ENCODE assay signal across 33 cellular contexts in the genomic region with DNA sequence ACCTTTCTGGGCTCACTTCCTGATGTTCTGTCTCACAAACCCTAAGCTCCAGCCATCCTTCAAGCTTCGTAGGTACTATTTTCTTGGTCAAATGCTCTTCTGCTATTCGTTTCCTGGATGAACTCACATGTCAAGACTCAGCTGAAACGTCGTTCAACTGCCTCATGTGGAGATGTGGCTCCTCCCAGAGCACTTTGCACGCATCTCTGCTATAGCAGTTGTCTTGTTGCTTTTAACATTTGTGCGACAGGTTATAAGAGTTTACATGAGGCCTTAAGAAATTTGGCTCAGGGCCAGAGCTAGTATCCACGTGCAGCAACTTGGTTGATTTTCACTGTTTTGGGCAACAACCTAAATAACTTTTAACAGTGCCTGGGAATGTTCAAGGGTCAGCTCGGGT. TPM values are rescaled to one million over a fixed set of nuclear protein-coding genes. Genes with fewer than 3 reads are reported as not detected.
"Had no signal": no experiment of that assay in that cellular context is flagged by ENCODE, and none has a peak within 500 bp of the region (broad histone marks: within the 10 kb centered on the region; RNA-seq: fewer than 3 reads in every experiment).

No MANE protein-coding gene starts in this region.

- H3K36me3 ChIP-seq: cardiac muscle cell, heart right ventricle, lower lobe of right lung, neural progenitor cell, sigmoid colon, stomach, suprapubic skin, tibial nerve, WERI-Rb-1 had no signal

- DNase-seq: activated CD4-positive, alpha-beta T cell treated with anti-CD3 and anti-CD28 coated beads, Interleukin-2, amount 10 ng/mL, durations not matched to agents 7 days and 5 days; activated CD4-positive, CD25-positive, alpha-beta regulatory T cell treated with anti-CD3 and anti-CD28 coated beads, Interleukin-2, amount 50 U/mL, for 72 hours; activated CD8-positive, alpha-beta T cell treated with anti-CD3 and anti-CD28 coated beads, Interleukin-2, amount 10 ng/mL, durations not matched to agents 7 days and 5 days; activated gamma-delta T cell; activated naive CD4-positive, alpha-beta T cell treated with anti-CD3 and anti-CD28 coated beads, Interleukin-2, amount 50 U/mL, for 16 hours; activated naive CD8-positive, alpha-beta T cell treated with anti-CD3 and anti-CD28 coated beads, Interleukin-2, amount 50 U/mL, for 24 hours; cortex of kidney; heart right ventricle; kidney; lower lobe of right lung; naive B cell; sigmoid colon; stimulated activated CD4-positive, alpha-beta T cell treated with anti-CD3 and anti-CD28 coated beads, Interleukin-15, amount 100 ng/mL, for 24 hours; stomach; WERI-Rb-1 had no signal

- H3K9ac ChIP-seq: neural progenitor cell had no signal

- H3K9me3 ChIP-seq: lower lobe of right lung, sigmoid colon, stomach, suprapubic skin, tibial nerve had no signal

- H3K4me1 ChIP-seq: heart right ventricle, lower lobe of right lung, neural progenitor cell, sigmoid colon, stomach, tibial nerve had no signal

- H3K27ac ChIP-seq: cardiac muscle cell, heart right ventricle, lower lobe of right lung, neural progenitor cell, sigmoid colon, stomach, suprapubic skin, tibial nerve, WERI-Rb-1 had no signal

- ATAC-seq: activated CD8-positive, alpha-beta T cell treated with anti-CD3 and anti-CD28 coated beads, Interleukin-2, amount 10 ng/mL, durations not matched to agents 7 days and 5 days; activated naive CD8-positive, alpha-beta T cell treated with anti-CD3 and anti-CD28 coated beads, Interleukin-2, amount 50 U/mL, for 24 hours; heart right ventricle; left lobe of liver; lower lobe of right lung; stimulated activated memory B cell treated with anti-CD40 and anti-IgM and Interleukin-4, amounts not matched to agents 10 μg/mL and 1 μg/mL and 100 μg/mL, for 72 hours had no signal

- FAIRE-seq: kidney, TTC549, urothelium cell line had no signal

- H3K4me3 ChIP-seq: cardiac muscle cell, heart right ventricle, lower lobe of right lung, neural progenitor cell, sigmoid colon, smooth muscle cell, stomach, suprapubic skin, tibial nerve had no signal

- H2AFZ ChIP-seq: neural progenitor cell had no signal

- H3K27me3 ChIP-seq: neural progenitor cell, sigmoid colon, suprapubic skin, tibial nerve had no signal

- H3K4me2 ChIP-seq: neural progenitor cell, smooth muscle cell had no signal

RNA-seq across cellular contexts. Expression of gene KRT40, which starts 2.8 kb away (rescaled TPM):
- total RNA-seq: activated CD4-positive, alpha-beta T cell treated with anti-CD3 and anti-CD28 coated beads, Interleukin-2, amount 10 ng/mL, durations not matched to agents 7 days and 5 days; activated CD8-positive, alpha-beta T cell treated with anti-CD3 and anti-CD28 coated beads, Interleukin-2, amount 10 ng/mL, durations not matched to agents 7 days and 5 days; activated T-helper 1 cell treated with anti-CD3 and anti-CD28 coated beads, Interleukin-12 subunit alpha, Interleukin-12 subunit beta, Interleukin-2, Interleukin-4 antibody, amounts not matched to agents 30 ng/mL and 10 ng/mL and 1 ng/mL, durations not matched to agents 14 hours and 24 hours and 36 hours; cardiac muscle cell; cerebellum; epithelial cell of proximal tubule; fibroblast of lung; heart right ventricle; kidney; left lobe of liver; mesenteric fat pad; mucosa of gallbladder; posterior vena cava; renal cortical epithelial cell; sigmoid colon; smooth muscle cell; stomach; tibial nerve had no signal
- polyA plus RNA-seq: cardiac muscle cell, heart right ventricle, smooth muscle cell had no signal

RNA-seq across cellular contexts. Expression of gene KRTAP3-3, which starts 7.0 kb away (rescaled TPM):
- total RNA-seq: activated CD4-positive, alpha-beta T cell treated with anti-CD3 and anti-CD28 coated beads, Interleukin-2, amount 10 ng/mL, durations not matched to agents 7 days and 5 days; activated CD8-positive, alpha-beta T cell treated with anti-CD3 and anti-CD28 coated beads, Interleukin-2, amount 10 ng/mL, durations not matched to agents 7 days and 5 days; activated T-helper 1 cell treated with anti-CD3 and anti-CD28 coated beads, Interleukin-12 subunit alpha, Interleukin-12 subunit beta, Interleukin-2, Interleukin-4 antibody, amounts not matched to agents 30 ng/mL and 10 ng/mL and 1 ng/mL, durations not matched to agents 14 hours and 24 hours and 36 hours; cardiac muscle cell; cerebellum; epithelial cell of proximal tubule; fibroblast of lung; heart right ventricle; kidney; left lobe of liver; lower lobe of right lung; mesenteric fat pad; mucosa of gallbladder; osteoblast; posterior vena cava; renal cortical epithelial cell; sigmoid colon; smooth muscle cell; stomach; tibial nerve had no signal
- polyA plus RNA-seq: cardiac muscle cell, fibroblast of lung, heart right ventricle, sigmoid colon, smooth muscle cell, stomach had no signal

RNA-seq across cellular contexts. Expression of gene KRTAP3-2, which starts 12.8 kb away (rescaled TPM):
- total RNA-seq: activated CD4-positive, alpha-beta T cell treated with anti-CD3 and anti-CD28 coated beads, Interleukin-2, amount 10 ng/mL, durations not matched to agents 7 days and 5 days; activated CD8-positive, alpha-beta T cell treated with anti-CD3 and anti-CD28 coated beads, Interleukin-2, amount 10 ng/mL, durations not matched to agents 7 days and 5 days; activated T-helper 1 cell treated with anti-CD3 and anti-CD28 coated beads, Interleukin-12 subunit alpha, Interleukin-12 subunit beta, Interleukin-2, Interleukin-4 antibody, amounts not matched to agents 30 ng/mL and 10 ng/mL and 1 ng/mL, durations not matched to agents 14 hours and 24 hours and 36 hours; cardiac muscle cell; cerebellum; epithelial cell of proximal tubule; fibroblast of lung; heart right ventricle; kidney; left lobe of liver; lower lobe of right lung; mesenteric fat pad; mucosa of gallbladder; osteoblast; posterior vena cava; renal cortical epithelial cell; sigmoid colon; smooth muscle cell; stomach; tibial nerve had no signal
- polyA plus RNA-seq: cardiac muscle cell, fibroblast of lung, heart right ventricle, sigmoid colon, smooth muscle cell, stomach had no signal

RNA-seq across cellular contexts. Expression of gene KRT39, which starts 20.2 kb away (rescaled TPM):
- total RNA-seq: activated CD4-positive, alpha-beta T cell treated with anti-CD3 and anti-CD28 coated beads, Interleukin-2, amount 10 ng/mL, durations not matched to agents 7 days and 5 days; activated CD8-positive, alpha-beta T cell treated with anti-CD3 and anti-CD28 coated beads, Interleukin-2, amount 10 ng/mL, durations not matched to agents 7 days and 5 days; activated T-helper 1 cell treated with anti-CD3 and anti-CD28 coated beads, Interleukin-12 subunit alpha, Interleukin-12 subunit beta, Interleukin-2, Interleukin-4 antibody, amounts not matched to agents 30 ng/mL and 10 ng/mL and 1 ng/mL, durations not matched to agents 14 hours and 24 hours and 36 hours; cardiac muscle cell; cerebellum; epithelial cell of proximal tubule; heart right ventricle; kidney; left lobe of liver; mesenteric fat pad; mucosa of gallbladder; posterior vena cava; renal cortical epithelial cell; sigmoid colon; smooth muscle cell; stomach; tibial nerve had no signal
- polyA plus RNA-seq: cardiac muscle cell, heart right ventricle, smooth muscle cell, stomach had no signal

RNA-seq across cellular contexts. Expression of gene KRTAP3-1, which starts 22.0 kb away (rescaled TPM):
- total RNA-seq: activated CD4-positive, alpha-beta T cell treated with anti-CD3 and anti-CD28 coated beads, Interleukin-2, amount 10 ng/mL, durations not matched to agents 7 days and 5 days; activated CD8-positive, alpha-beta T cell treated with anti-CD3 and anti-CD28 coated beads, Interleukin-2, amount 10 ng/mL, durations not matched to agents 7 days and 5 days; activated T-helper 1 cell treated with anti-CD3 and anti-CD28 coated beads, Interleukin-12 subunit alpha, Interleukin-12 subunit beta, Interleukin-2, Interleukin-4 antibody, amounts not matched to agents 30 ng/mL and 10 ng/mL and 1 ng/mL, durations not matched to agents 14 hours and 24 hours and 36 hours; cardiac muscle cell; cerebellum; epithelial cell of proximal tubule; fibroblast of lung; heart right ventricle; kidney; left lobe of liver; lower lobe of right lung; mesenteric fat pad; mucosa of gallbladder; osteoblast; posterior vena cava; renal cortical epithelial cell; sigmoid colon; stomach; tibial nerve had no signal
- polyA plus RNA-seq: cardiac muscle cell, fibroblast of lung, heart right ventricle, sigmoid colon, stomach had no signal
